In the genomic region with DNA sequence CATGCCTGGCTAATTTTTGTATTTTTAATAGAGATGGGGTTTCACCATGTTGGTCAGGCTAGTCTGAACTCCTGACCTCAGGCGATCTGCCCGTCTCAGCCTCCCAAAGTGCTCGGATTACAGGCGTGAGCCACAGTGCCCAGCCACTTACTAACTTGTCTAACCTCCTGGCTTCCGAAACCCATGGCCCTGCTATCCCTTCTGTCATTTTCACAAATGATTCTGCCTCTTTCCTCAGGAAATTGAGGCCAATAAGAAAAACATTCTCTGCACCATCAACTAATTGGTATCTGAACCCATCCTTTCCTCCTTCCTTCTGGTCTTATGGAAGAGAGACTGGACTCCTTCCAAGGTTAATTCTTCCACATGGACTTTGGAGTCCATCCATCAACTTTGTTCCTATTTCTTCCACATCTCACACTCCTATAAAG, we compare ENCODE assay signal across 1 cellular context.
TF ChIP-seq lines count a peak whose summit lies in the region.

No MANE protein-coding gene starts in this region.

TF ChIP-seq in WTC11, 78 proteins besides CTCF, POLR2A, EP300 and RAD21 (continued from another document):
- TF ChIP-seq, protein P1, sequence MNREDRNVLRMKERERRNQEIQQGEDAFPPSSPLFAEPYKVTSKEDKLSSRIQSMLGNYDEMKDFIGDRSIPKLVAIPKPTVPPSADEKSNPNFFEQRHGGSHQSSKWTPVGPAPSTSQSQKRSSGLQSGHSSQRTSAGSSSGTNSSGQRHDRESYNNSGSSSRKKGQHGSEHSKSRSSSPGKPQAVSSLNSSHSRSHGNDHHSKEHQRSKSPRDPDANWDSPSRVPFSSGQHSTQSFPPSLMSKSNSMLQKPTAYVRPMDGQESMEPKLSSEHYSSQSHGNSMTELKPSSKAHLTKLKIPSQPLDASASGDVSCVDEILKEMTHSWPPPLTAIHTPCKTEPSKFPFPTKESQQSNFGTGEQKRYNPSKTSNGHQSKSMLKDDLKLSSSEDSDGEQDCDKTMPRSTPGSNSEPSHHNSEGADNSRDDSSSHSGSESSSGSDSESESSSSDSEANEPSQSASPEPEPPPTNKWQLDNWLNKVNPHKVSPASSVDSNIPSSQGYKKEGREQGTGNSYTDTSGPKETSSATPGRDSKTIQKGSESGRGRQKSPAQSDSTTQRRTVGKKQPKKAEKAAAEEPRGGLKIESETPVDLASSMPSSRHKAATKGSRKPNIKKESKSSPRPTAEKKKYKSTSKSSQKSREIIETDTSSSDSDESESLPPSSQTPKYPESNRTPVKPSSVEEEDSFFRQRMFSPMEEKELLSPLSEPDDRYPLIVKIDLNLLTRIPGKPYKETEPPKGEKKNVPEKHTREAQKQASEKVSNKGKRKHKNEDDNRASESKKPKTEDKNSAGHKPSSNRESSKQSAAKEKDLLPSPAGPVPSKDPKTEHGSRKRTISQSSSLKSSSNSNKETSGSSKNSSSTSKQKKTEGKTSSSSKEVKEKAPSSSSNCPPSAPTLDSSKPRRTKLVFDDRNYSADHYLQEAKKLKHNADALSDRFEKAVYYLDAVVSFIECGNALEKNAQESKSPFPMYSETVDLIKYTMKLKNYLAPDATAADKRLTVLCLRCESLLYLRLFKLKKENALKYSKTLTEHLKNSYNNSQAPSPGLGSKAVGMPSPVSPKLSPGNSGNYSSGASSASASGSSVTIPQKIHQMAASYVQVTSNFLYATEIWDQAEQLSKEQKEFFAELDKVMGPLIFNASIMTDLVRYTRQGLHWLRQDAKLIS (CRISPR knock-in tag; IDR thresholded peaks at IDR 0.05; ENCODE audit: borderline replicate concordance): no peak
- TF ChIP-seq, protein P2, sequence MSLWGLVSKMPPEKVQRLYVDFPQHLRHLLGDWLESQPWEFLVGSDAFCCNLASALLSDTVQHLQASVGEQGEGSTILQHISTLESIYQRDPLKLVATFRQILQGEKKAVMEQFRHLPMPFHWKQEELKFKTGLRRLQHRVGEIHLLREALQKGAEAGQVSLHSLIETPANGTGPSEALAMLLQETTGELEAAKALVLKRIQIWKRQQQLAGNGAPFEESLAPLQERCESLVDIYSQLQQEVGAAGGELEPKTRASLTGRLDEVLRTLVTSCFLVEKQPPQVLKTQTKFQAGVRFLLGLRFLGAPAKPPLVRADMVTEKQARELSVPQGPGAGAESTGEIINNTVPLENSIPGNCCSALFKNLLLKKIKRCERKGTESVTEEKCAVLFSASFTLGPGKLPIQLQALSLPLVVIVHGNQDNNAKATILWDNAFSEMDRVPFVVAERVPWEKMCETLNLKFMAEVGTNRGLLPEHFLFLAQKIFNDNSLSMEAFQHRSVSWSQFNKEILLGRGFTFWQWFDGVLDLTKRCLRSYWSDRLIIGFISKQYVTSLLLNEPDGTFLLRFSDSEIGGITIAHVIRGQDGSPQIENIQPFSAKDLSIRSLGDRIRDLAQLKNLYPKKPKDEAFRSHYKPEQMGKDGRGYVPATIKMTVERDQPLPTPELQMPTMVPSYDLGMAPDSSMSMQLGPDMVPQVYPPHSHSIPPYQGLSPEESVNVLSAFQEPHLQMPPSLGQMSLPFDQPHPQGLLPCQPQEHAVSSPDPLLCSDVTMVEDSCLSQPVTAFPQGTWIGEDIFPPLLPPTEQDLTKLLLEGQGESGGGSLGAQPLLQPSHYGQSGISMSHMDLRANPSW (CRISPR knock-in tag; conservative IDR thresholded peaks at IDR 0.05; ENCODE audit: low read depth): no peak
